In genomic region chr4:53055716-53056413, GRCh38 we compare ENCODE assay signal across 25 cellular contexts.
A peak's percentile ranks its signal among the peaks of the same experiment; 100 is the strongest.
DNase-seq lines count a peak whose midpoint lies in the region; ATAC-seq and TF ChIP-seq lines count a peak whose summit lies in the region.
"Had no signal": no experiment of that assay in that cellular context is flagged by ENCODE, and none has a peak within 500 bp of the region (broad histone marks: within the 10 kb centered on the region; RNA-seq: fewer than 3 reads in every experiment).

No MANE protein-coding gene starts in this region.

- H3K27ac ChIP-seq in body of pancreas: peak overlapping the region in 3 of 4 donors; percentile 8 to 49 (median 31)
- H3K27ac ChIP-seq in aorta (ENCODE audit: low read depth in 1 of 2, low read length in 2 of 2): peak overlapping the region; percentile 36 to 97
- H3K27ac ChIP-seq: 22Rv1, gastrocnemius medialis, left lung had no signal

- H3K4me3 Mint-ChIP-seq in nephron: no peak overlapping the region
- H3K4me3 Mint-ChIP-seq: activated naive CD8-positive, alpha-beta T cell; brain; CD8-positive, alpha-beta memory T cell; effector memory CD8-positive, alpha-beta T cell had no signal

- DNase-seq in DMS 273 (lab: John Stamatoyannopoulos, UW; ENCODE audit: unreplicated experiment) (peak; percentile 57), DMS 273 treated with DMSO at 0.1 percent for 48 hours (lab: John Stamatoyannopoulos, UW) (no peak), body of pancreas (no peak), aorta (no peak), NCI-H187 (lab: John Stamatoyannopoulos, UW) (no peak), GM19238 (ENCODE audit: insufficient read length, low spot score) (no peak)
- DNase-seq: CD8-positive, alpha-beta memory T cell; effector memory CD8-positive, alpha-beta T cell; gastrocnemius medialis; hypothalamus; left lung; naive B cell; NCI-H2227 treated with DMSO at 0.1 percent for 48 hours; NCI-H82; right cardiac atrium; stimulated activated CD4-positive, alpha-beta T cell treated with anti-CD3 and anti-CD28 coated beads, Interleukin-4, amount 100 ng/mL, for 4 hours; stimulated activated naive CD4-positive, alpha-beta T cell treated with Interleukin-2 at 50 U/mL for 16 hours; T1000 had no signal

- TF ChIP-seq CTCF in body of pancreas (IDR thresholded peaks at IDR 0.05): no peak
- no peak for TF ChIP-seq CTCF in nephron (IDR thresholded peaks at IDR 0.05; ENCODE audit: unreplicated experiment in 3 of 3)

- H3K4me1 Mint-ChIP-seq in nephron: peaks cover 11% of the 10 kb centered on the region
- H3K4me1 Mint-ChIP-seq: CD8-positive, alpha-beta memory T cell; naive B cell had no signal

- H3K36me3 Mint-ChIP-seq in nephron (ENCODE audit: low read depth): no peaks in the 10 kb centered on the region
- H3K36me3 Mint-ChIP-seq: brain had no signal

- H3K27ac Mint-ChIP-seq in nephron: peak overlapping the region in 2 of 3 experiments; percentile 8 to 67
- H3K27ac Mint-ChIP-seq: activated naive CD8-positive, alpha-beta T cell; activated T-helper 2 cell treated with anti-CD3 and anti-CD28 coated beads, Interferon-gamma antibody, Interleukin-2, Interleukin-4, amounts not matched to agents 10 μg/mL and 5 μg/mL and 100 μg/mL, durations not matched to agents 14 hours and 24 hours and 36 hours; effector memory CD8-positive, alpha-beta T cell had no signal

- no peak for TF ChIP-seq POLR2A in body of pancreas (IDR thresholded peaks at IDR 0.05)

- H3K27me3 Mint-ChIP-seq in nephron (ENCODE audit: low read depth): no peaks in the 10 kb centered on the region
- H3K27me3 Mint-ChIP-seq: activated naive CD8-positive, alpha-beta T cell; brain; CD8-positive, alpha-beta memory T cell; effector memory CD8-positive, alpha-beta T cell; naive B cell had no signal

- H3K9me3 Mint-ChIP-seq in nephron: no peaks in the 10 kb centered on the region
- H3K9me3 Mint-ChIP-seq: effector memory CD8-positive, alpha-beta T cell had no signal

- ATAC-seq in body of pancreas: peak; percentile 40
- ATAC-seq in aorta (ENCODE audit: low FRiP score): peak; percentile 44
- no peak for ATAC-seq in GM19452 (IDR thresholded peaks at IDR 0.05; ENCODE audit: unreplicated experiment)
- ATAC-seq: effector memory CD8-positive, alpha-beta T cell; esophagus mucosa; gastrocnemius medialis; left lung; right cardiac atrium had no signal

- H3K4me3 ChIP-seq in body of pancreas (no peak overlapping the region), aorta (ENCODE audit: low read length in 2 of 2) (no peak overlapping the region)
- H3K4me3 ChIP-seq: gastrocnemius medialis, left lung had no signal

- no peaks in the 10 kb centered on the region for H3K36me3 ChIP-seq in body of pancreas (replicated peaks in 1 of 2; ENCODE audit: insufficient read depth in 1 of 2, low read depth in 2 of 2)
- no peaks in the 10 kb centered on the region for H3K36me3 ChIP-seq in aorta (ENCODE audit: control insufficient read depth in 1 of 2, insufficient read depth in 2 of 2, low read length in 1 of 2)
- H3K36me3 ChIP-seq: gastrocnemius medialis, left lung had no signal

- 67 to 72% methylated on average over 5 of the region's 5 CpGs for WGBS in body of pancreas, 2 donors
- 13 to 17% methylated on average over 5 of the region's 5 CpGs for WGBS in aorta, 2 donors

- no peaks in the 10 kb centered on the region for H3K9me3 ChIP-seq in body of pancreas
- H3K9me3 ChIP-seq in aorta (ENCODE audit: control insufficient read depth, low read length): no peaks in the 10 kb centered on the region
- H3K9me3 ChIP-seq: gastrocnemius medialis, left lung had no signal

- intact Hi-C loops in body of pancreas (cut with DNase I): no loop called here
- intact Hi-C loops in aorta (cut with DNase I): loop anchor here in 1 of 2 donors (2.0 to 5.0 kb wide), 2 partner anchors 34 to 133 kb away; no protein-coding TSS in a partner anchor

- H3K4me1 ChIP-seq in body of pancreas: peaks cover 11% of the 10 kb centered on the region
- peaks cover 0 to 6% of the 10 kb centered on the region in 2 donors for H3K4me1 ChIP-seq in aorta (ENCODE audit: control insufficient read depth in 1 of 2, insufficient read depth in 2 of 2, low read length in 2 of 2)
- H3K4me1 ChIP-seq: left lung had no signal

- no peaks in the 10 kb centered on the region for H3K27me3 ChIP-seq in body of pancreas
- H3K27me3 ChIP-seq in aorta (ENCODE audit: control insufficient read depth in 1 of 2, insufficient read depth in 2 of 2, low read length in 1 of 2): no peaks in the 10 kb centered on the region
- H3K27me3 ChIP-seq: gastrocnemius medialis, left lung had no signal
